38 cellular contexts compared by ENCODE assay signal in the genomic region with DNA sequence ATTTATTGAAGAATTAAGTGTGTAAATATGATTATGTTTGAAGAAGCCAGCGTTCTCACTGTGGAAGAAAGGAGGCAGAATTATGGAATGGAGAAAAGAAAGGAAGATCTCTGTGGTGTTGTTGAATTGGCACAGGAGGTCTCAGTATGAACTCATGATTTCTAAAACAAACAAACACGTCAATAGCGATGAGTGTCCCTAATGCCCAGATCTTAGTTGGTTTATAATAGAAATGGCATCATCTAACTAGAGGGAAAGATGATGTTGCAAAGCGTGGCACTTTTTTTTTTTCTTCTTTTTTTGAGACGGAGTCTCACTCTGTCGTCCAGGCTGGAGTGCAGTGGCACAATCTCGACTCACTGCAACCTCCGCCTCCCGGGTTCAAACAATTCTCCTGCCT. TPM values are rescaled to one million over a fixed set of nuclear protein-coding genes. Genes with fewer than 3 reads are reported as not detected.
"Had no signal": no experiment of that assay in that cellular context is flagged by ENCODE, and none has a peak within 500 bp of the region (broad histone marks: within the 10 kb centered on the region; RNA-seq: fewer than 3 reads in every experiment).

No MANE protein-coding gene starts in this region.

- H3K36me3 Mint-ChIP-seq: activated CD4-positive, alpha-beta memory T cell treated with anti-CD3 and anti-CD28 coated beads for 36 hours; activated CD8-positive, alpha-beta memory T cell treated with anti-CD3 and anti-CD28 coated beads, Interleukin-2, amount 10 ng/mL, durations not matched to agents 7 days and 5 days; activated naive CD4-positive, alpha-beta T cell treated with anti-CD3 and anti-CD28 coated beads, Interleukin-2, amount 10 ng/mL, durations not matched to agents 7 days and 5 days; activated naive CD4-positive, alpha-beta T cell treated with anti-CD3 and anti-CD28 coated beads, Interleukin-2, amount 50 U/mL, for 24 hours; activated naive CD8-positive, alpha-beta T cell; activated naive CD8-positive, alpha-beta T cell treated with anti-CD3 and anti-CD28 coated beads, Interleukin-2, amount 10 ng/mL, durations not matched to agents 7 days and 5 days; brain had no signal

- H3K27ac Mint-ChIP-seq: activated B cell treated with CpG ODN at 0.5 μM for 24 hours; activated CD4-positive, alpha-beta memory T cell treated with anti-CD3 and anti-CD28 coated beads for 36 hours; activated CD4-positive, alpha-beta T cell treated with anti-CD3 and anti-CD28 coated beads, Interleukin-2, amount 10 ng/mL, durations not matched to agents 24 days and 14 days; activated CD8-positive, alpha-beta memory T cell treated with anti-CD3 and anti-CD28 coated beads, Interleukin-2, amount 10 ng/mL, durations not matched to agents 7 days and 5 days; activated CD8-positive, alpha-beta T cell treated with anti-CD3 and anti-CD28 coated beads for 36 hours; activated naive CD4-positive, alpha-beta T cell treated with anti-CD3 and anti-CD28 coated beads, Interleukin-2, amount 10 ng/mL, durations not matched to agents 7 days and 5 days; activated naive CD4-positive, alpha-beta T cell treated with anti-CD3 and anti-CD28 coated beads, Interleukin-2, amount 50 U/mL, for 24 hours; activated naive CD8-positive, alpha-beta T cell; activated naive CD8-positive, alpha-beta T cell treated with anti-CD3 and anti-CD28 coated beads, Interleukin-2, amount 10 ng/mL, durations not matched to agents 7 days and 5 days; activated naive CD8-positive, alpha-beta T cell treated with anti-CD3 and anti-CD28 coated beads, Interleukin-2, amount 50 U/mL, for 24 hours; activated T-cell treated with anti-CD3 and anti-CD28 coated beads, Interleukin-2, amount 50 U/mL, for 24 hours; activated T-helper 2 cell treated with anti-CD3 and anti-CD28 coated beads, Interferon-gamma antibody, Interleukin-2, Interleukin-4, amounts not matched to agents 10 μg/mL and 5 μg/mL and 100 μg/mL, durations not matched to agents 14 hours and 24 hours and 36 hours; brain; T-helper 1 cell treated with Interleukin-12 subunit alpha and Interleukin-12 subunit beta and Interleukin-4 antibody, amounts not matched to agents 30 μg/mL and 1 μg/mL, for 36 hours; T-helper 2 cell treated with Interferon-gamma antibody and Interleukin-4, amounts not matched to agents 5 μg/mL and 100 μg/mL, for 36 hours had no signal

- H3K27ac ChIP-seq: ascending aorta, cardiac muscle cell, VCaP had no signal

- ATAC-seq: activated CD8-positive, alpha-beta memory T cell treated with anti-CD3 and anti-CD28 coated beads, Interleukin-2, amount 10 ng/mL, durations not matched to agents 7 days and 5 days; activated CD8-positive, alpha-beta T cell treated with anti-CD3 and anti-CD28 coated beads for 36 hours; activated naive CD8-positive, alpha-beta T cell treated with anti-CD3 and anti-CD28 coated beads, Interleukin-2, amount 50 U/mL, for 24 hours had no signal

- H3K9me3 ChIP-seq: ascending aorta had no signal

- H3K4me3 ChIP-seq: ascending aorta, cardiac muscle cell had no signal

- H3K4me1 Mint-ChIP-seq: activated B cell treated with CpG ODN at 0.5 μM for 24 hours; activated CD4-positive, alpha-beta T cell treated with anti-CD3 and anti-CD28 coated beads, Interleukin-2, amount 10 ng/mL, durations not matched to agents 24 days and 14 days; activated CD8-positive, alpha-beta memory T cell treated with anti-CD3 and anti-CD28 coated beads, Interleukin-2, amount 10 ng/mL, durations not matched to agents 7 days and 5 days; activated naive CD4-positive, alpha-beta T cell treated with anti-CD3 and anti-CD28 coated beads, Interleukin-2, amount 10 ng/mL, durations not matched to agents 7 days and 5 days; activated naive CD4-positive, alpha-beta T cell treated with anti-CD3 and anti-CD28 coated beads, Interleukin-2, amount 50 U/mL, for 24 hours; activated naive CD8-positive, alpha-beta T cell treated with anti-CD3 and anti-CD28 coated beads, Interleukin-2, amount 10 ng/mL, durations not matched to agents 7 days and 5 days; activated naive CD8-positive, alpha-beta T cell treated with anti-CD3 and anti-CD28 coated beads, Interleukin-2, amount 50 U/mL, for 24 hours; central memory CD8-positive, alpha-beta T cell had no signal

- H3K36me3 ChIP-seq: ascending aorta, cardiac muscle cell had no signal

- DNase-seq: activated B cell treated with CpG ODN at 0.5 μM for 24 hours; activated CD4-positive, alpha-beta memory T cell treated with anti-CD3 and anti-CD28 coated beads for 36 hours; activated CD4-positive, alpha-beta T cell treated with anti-CD3 and anti-CD28 coated beads for 4 hours; activated CD4-positive, alpha-beta T cell treated with anti-CD3 and anti-CD28 coated beads, Interleukin-2, amount 10 ng/mL, durations not matched to agents 24 days and 14 days; activated CD4-positive, alpha-beta T cell treated with anti-CD3 and anti-CD28 coated beads, Interleukin-2, amount 50 U/mL, for 1 hour; activated CD4-positive, alpha-beta T cell treated with anti-CD3 and anti-CD28 coated beads, Interleukin-2, amount 50 U/mL, for 4 hours; activated CD4-positive, CD25-positive, alpha-beta regulatory T cell treated with anti-CD3 and anti-CD28 coated beads, Interleukin-2, amount 50 U/mL, for 72 hours; activated CD8-positive, alpha-beta memory T cell treated with anti-CD3 and anti-CD28 coated beads for 24 hours; activated CD8-positive, alpha-beta memory T cell treated with anti-CD3 and anti-CD28 coated beads, Interleukin-2, amount 10 ng/mL, durations not matched to agents 7 days and 5 days; activated CD8-positive, alpha-beta memory T cell treated with anti-CD3 and anti-CD28 coated beads, Interleukin-2, amount 50 U/mL, for 48 hours; activated CD8-positive, alpha-beta T cell treated with anti-CD3 and anti-CD28 coated beads for 36 hours; activated effector memory CD4-positive, alpha-beta T cell treated with Interleukin-2 at 50 U/mL for 16 hours; activated gamma-delta T cell; activated naive CD4-positive, alpha-beta T cell treated with anti-CD3 and anti-CD28 coated beads, Interleukin-2, amount 10 ng/mL, durations not matched to agents 7 days and 5 days; activated naive CD4-positive, alpha-beta T cell treated with Interleukin-2 at 50 U/mL for 16 hours; activated naive CD8-positive, alpha-beta T cell treated with anti-CD3 and anti-CD28 coated beads, Interleukin-2, amount 10 ng/mL, durations not matched to agents 7 days and 5 days; activated naive CD8-positive, alpha-beta T cell treated with anti-CD3 and anti-CD28 coated beads, Interleukin-2, amount 50 U/mL, for 24 hours; activated T-cell treated with anti-CD3 and anti-CD28 coated beads, Interleukin-2, amount 50 U/mL, for 24 hours; activated T-cell treated with anti-CD3 and anti-CD28 coated beads, Interleukin-2, amount 50 U/mL, for 48 hours; amygdala; anterior cingulate cortex; caudate nucleus; cerebellar nuclear complex; T-helper 1 cell; T-helper 2 cell; T-helper 9 cell had no signal

- H3K27me3 ChIP-seq: ascending aorta, cardiac muscle cell had no signal

- H3K4me1 ChIP-seq: ascending aorta had no signal

- H3K9me3 Mint-ChIP-seq: activated B cell treated with CpG ODN at 0.5 μM for 24 hours; activated CD4-positive, alpha-beta memory T cell treated with anti-CD3 and anti-CD28 coated beads for 36 hours; activated CD4-positive, alpha-beta T cell treated with anti-CD3 and anti-CD28 coated beads, Interleukin-2, amount 10 ng/mL, durations not matched to agents 24 days and 14 days; activated CD8-positive, alpha-beta T cell treated with anti-CD3 and anti-CD28 coated beads for 36 hours; activated naive CD4-positive, alpha-beta T cell treated with anti-CD3 and anti-CD28 coated beads, Interleukin-2, amount 10 ng/mL, durations not matched to agents 7 days and 5 days; activated naive CD4-positive, alpha-beta T cell treated with anti-CD3 and anti-CD28 coated beads, Interleukin-2, amount 50 U/mL, for 24 hours; activated naive CD8-positive, alpha-beta T cell treated with anti-CD3 and anti-CD28 coated beads, Interleukin-2, amount 10 ng/mL, durations not matched to agents 7 days and 5 days; activated naive CD8-positive, alpha-beta T cell treated with anti-CD3 and anti-CD28 coated beads, Interleukin-2, amount 50 U/mL, for 24 hours; activated T-cell treated with anti-CD3 and anti-CD28 coated beads, Interleukin-2, amount 50 U/mL, for 24 hours; activated T-helper 2 cell treated with anti-CD3 and anti-CD28 coated beads, Interferon-gamma antibody, Interleukin-2, Interleukin-4, amounts not matched to agents 10 μg/mL and 5 μg/mL and 100 μg/mL, durations not matched to agents 14 hours and 24 hours and 36 hours; brain; central memory CD8-positive, alpha-beta T cell; T-helper 1 cell treated with Interleukin-12 subunit alpha and Interleukin-12 subunit beta and Interleukin-4 antibody, amounts not matched to agents 30 μg/mL and 1 μg/mL, for 36 hours; T-helper 2 cell treated with Interferon-gamma antibody and Interleukin-4, amounts not matched to agents 5 μg/mL and 100 μg/mL, for 36 hours had no signal

- H3K4me3 Mint-ChIP-seq: activated B cell treated with CpG ODN at 0.5 μM for 24 hours; activated CD4-positive, alpha-beta memory T cell treated with anti-CD3 and anti-CD28 coated beads for 36 hours; activated CD4-positive, alpha-beta T cell treated with anti-CD3 and anti-CD28 coated beads, Interleukin-2, amount 10 ng/mL, durations not matched to agents 24 days and 14 days; activated CD8-positive, alpha-beta memory T cell treated with anti-CD3 and anti-CD28 coated beads, Interleukin-2, amount 10 ng/mL, durations not matched to agents 7 days and 5 days; activated CD8-positive, alpha-beta T cell treated with anti-CD3 and anti-CD28 coated beads for 36 hours; activated naive CD4-positive, alpha-beta T cell treated with anti-CD3 and anti-CD28 coated beads, Interleukin-2, amount 10 ng/mL, durations not matched to agents 7 days and 5 days; activated naive CD4-positive, alpha-beta T cell treated with anti-CD3 and anti-CD28 coated beads, Interleukin-2, amount 50 U/mL, for 24 hours; activated naive CD8-positive, alpha-beta T cell; activated naive CD8-positive, alpha-beta T cell treated with anti-CD3 and anti-CD28 coated beads, Interleukin-2, amount 10 ng/mL, durations not matched to agents 7 days and 5 days; activated naive CD8-positive, alpha-beta T cell treated with anti-CD3 and anti-CD28 coated beads, Interleukin-2, amount 50 U/mL, for 24 hours; activated T-cell treated with anti-CD3 and anti-CD28 coated beads, Interleukin-2, amount 50 U/mL, for 24 hours; brain; central memory CD8-positive, alpha-beta T cell; T-helper 1 cell treated with Interleukin-12 subunit alpha and Interleukin-12 subunit beta and Interleukin-4 antibody, amounts not matched to agents 30 μg/mL and 1 μg/mL, for 36 hours; T-helper 2 cell treated with Interferon-gamma antibody and Interleukin-4, amounts not matched to agents 5 μg/mL and 100 μg/mL, for 36 hours had no signal

RNA-seq across cellular contexts. Expression of a gene that starts 39.2 kb away (rescaled TPM):
- total RNA-seq: activated B cell treated with CpG ODN at 0.5 μM for 24 hours; activated CD4-positive, alpha-beta memory T cell treated with anti-CD3 and anti-CD28 coated beads for 36 hours; activated CD4-positive, alpha-beta T cell treated with anti-CD3 and anti-CD28 coated beads, Interleukin-2, amount 10 ng/mL, durations not matched to agents 24 days and 14 days; activated CD8-positive, alpha-beta memory T cell treated with anti-CD3 and anti-CD28 coated beads, Interleukin-2, amount 10 ng/mL, durations not matched to agents 7 days and 5 days; activated CD8-positive, alpha-beta T cell treated with anti-CD3 and anti-CD28 coated beads for 36 hours; activated naive CD8-positive, alpha-beta T cell treated with anti-CD3 and anti-CD28 coated beads, Interleukin-2, amount 10 ng/mL, durations not matched to agents 7 days and 5 days; activated T-helper 2 cell treated with anti-CD3 and anti-CD28 coated beads, Interferon-gamma antibody, Interleukin-2, Interleukin-4, amounts not matched to agents 10 μg/mL and 5 μg/mL and 100 μg/mL, durations not matched to agents 14 hours and 24 hours and 36 hours; ascending aorta; bronchial epithelial cell; cardiac muscle cell; chondrocyte had no signal
